Comparison of ENCODE assay signal across 12 cellular contexts in the genomic region with DNA sequence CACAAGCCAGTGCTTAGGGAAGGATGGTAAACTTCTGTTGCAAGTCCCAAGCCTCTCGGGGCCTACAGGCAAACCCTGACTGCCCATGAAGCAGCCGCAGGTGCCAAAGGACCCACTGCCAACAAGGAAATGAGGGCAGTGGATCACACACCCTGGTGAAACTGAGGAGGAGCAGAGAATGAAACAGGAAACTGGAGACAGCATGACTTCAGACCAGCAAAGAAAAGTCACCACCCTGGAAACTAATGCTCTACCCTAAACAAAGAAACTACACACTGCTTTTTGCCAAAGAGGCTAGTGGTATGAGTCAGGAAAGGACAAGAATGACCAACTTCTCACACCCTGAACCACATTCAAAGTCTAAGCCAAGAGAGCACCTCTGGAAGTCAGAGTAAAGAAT.
DNase-seq lines count a peak whose midpoint lies in the region; ATAC-seq and TF ChIP-seq lines count a peak whose summit lies in the region.
"Had no signal": no experiment of that assay in that cellular context is flagged by ENCODE, and none has a peak within 500 bp of the region (broad histone marks: within the 10 kb centered on the region; RNA-seq: fewer than 3 reads in every experiment).

No MANE protein-coding gene starts in this region.

- no peaks in the 10 kb centered on the region for H3K9me3 ChIP-seq in PC-3 (ENCODE audit: low read length)
- H3K9me3 ChIP-seq in gastroesophageal sphincter = no peaks in the 10 kb centered on the region
- no peaks in the 10 kb centered on the region for H3K9me3 ChIP-seq in SJCRH30 (replicated peaks)

- no peak for TF ChIP-seq POLR2A in gastroesophageal sphincter (IDR thresholded peaks at IDR 0.05)

- no peaks in the 10 kb centered on the region for H3F3A ChIP-seq in PC-3 (ENCODE audit: low read length, unreplicated experiment)

- peak; percentile 77 for ATAC-seq in PC-3
- ATAC-seq in gastroesophageal sphincter = peak; percentile 20

- DNase-seq in DMS53 (lab: John Stamatoyannopoulos, UW) (peak; percentile 60), DMS53 treated with DMSO at 0.1 percent for 48 hours (lab: John Stamatoyannopoulos, UW; ENCODE audit: unreplicated experiment) (no peak), PC-3 (peak; percentile 70), type B pancreatic cell (ENCODE audit: extremely low spot score, unreplicated experiment) (no peak), NCI-H128 (lab: John Stamatoyannopoulos, UW; ENCODE audit: unreplicated experiment) (no peak), SJCRH30 (no peak), HuH-7.5 (ENCODE audit: low spot score) (no peak)
- DNase-seq: 8988T; activated CD4-positive, alpha-beta T cell treated with anti-CD3 and anti-CD28 coated beads for 4 hours; NCI-H226; stimulated activated naive CD4-positive, alpha-beta T cell treated with Interleukin-2 at 50 U/mL for 16 hours had no signal

- H3K27me3 ChIP-seq in PC-3 (ENCODE audit: low read length) = no peaks in the 10 kb centered on the region
- H3K27me3 ChIP-seq in gastroesophageal sphincter = peaks cover 7% of the 10 kb centered on the region
- no peaks in the 10 kb centered on the region for H3K27me3 ChIP-seq in SJCRH30

- no peaks in the 10 kb centered on the region for H3K36me3 Mint-ChIP-seq in type B pancreatic cell

- intact Hi-C loops in PC-3 (cut with micrococcal nuclease) = loop anchor here (5.0 kb wide), 1 partner anchor 95 kb away; no protein-coding TSS in a partner anchor

- 70% methylated on average over 2 of the region's 2 CpGs; no CpG with 5 or more reads in 1 of the 2 donors for WGBS in gastroesophageal sphincter (ENCODE audit: low coverage in 1 of 2), 2 donors

- H3K9me2 ChIP-seq in PC-3 (replicated peaks; ENCODE audit: low read length) = no peaks in the 10 kb centered on the region

- H3K4me1 Mint-ChIP-seq in type B pancreatic cell (ENCODE audit: unreplicated experiment) = peaks cover 5% of the 10 kb centered on the region

- H3K27ac Mint-ChIP-seq in type B pancreatic cell = peak overlapping the region; percentile 56

- H3K36me3 ChIP-seq in PC-3 (ENCODE audit: low read depth, low read length) (no peaks in the 10 kb centered on the region), gastroesophageal sphincter (no peaks in the 10 kb centered on the region), SJCRH30 (no peaks in the 10 kb centered on the region)

- no peak overlapping the region for H3K4me3 Mint-ChIP-seq in type B pancreatic cell

- TF ChIP-seq CTCF in PC-3 (conservative IDR thresholded peaks at IDR 0.05; ENCODE audit: low read depth, low read length) (no peak), gastroesophageal sphincter (IDR thresholded peaks at IDR 0.05) (no peak), type B pancreatic cell (conservative IDR thresholded peaks at IDR 0.05) (no peak)

- H3K79me2 ChIP-seq in PC-3 (ENCODE audit: low read length) = peaks cover 10% of the 10 kb centered on the region

- no peak overlapping the region for H2AFZ ChIP-seq in PC-3 (ENCODE audit: low read length)

- POLR2A ChIA-PET in PC-3 (lab: Charles Lee; ENCODE audit: unreplicated experiment) = no interaction called here

- H3K9ac ChIP-seq in PC-3 (ENCODE audit: low read length) = peak overlapping the region; percentile 48; the same call in 1 of the 2 replicates

- no peaks in the 10 kb centered on the region for H3K9me3 Mint-ChIP-seq in type B pancreatic cell

- CTCF ChIA-PET in PC-3 (lab: Charles Lee) = no interaction called here

- H3K4me1 ChIP-seq in PC-3 (ENCODE audit: insufficient read depth, low read length) = peaks cover 38% of the 10 kb centered on the region
- H3K4me1 ChIP-seq in gastroesophageal sphincter = no peaks in the 10 kb centered on the region
- no peaks in the 10 kb centered on the region; the same call in 1 of the 2 replicates for H3K4me1 ChIP-seq in SJCRH30

- H3K27ac ChIP-seq in PC-3 (ENCODE audit: low read length) = peak overlapping the region; percentile 92
- no peak overlapping the region for H3K27ac ChIP-seq in gastroesophageal sphincter
- no peak overlapping the region for H3K27ac ChIP-seq in SJCRH30

- TF ChIP-seq EP300 in gastroesophageal sphincter (IDR thresholded peaks at IDR 0.05) = no peak

- H3K4me3 ChIP-seq in PC-3 (ENCODE audit: low read length) (no peak overlapping the region), gastroesophageal sphincter (no peak overlapping the region), SJCRH30 (no peak overlapping the region)

- peak overlapping the region; percentile 51; the same call in 1 of the 2 replicates for H3K4me2 ChIP-seq in PC-3 (ENCODE audit: low read length)

- BruUV-seq in PC-3 (replicated peaks; lab: Mats Ljungman, UMichigan) = no TSS peak

- H4K20me1 ChIP-seq in PC-3 (ENCODE audit: low read length) = no peaks in the 10 kb centered on the region

- H3K27me3 Mint-ChIP-seq in type B pancreatic cell = no peaks in the 10 kb centered on the region

Comparison
In these comparisons a context has a peak if more than half of its experiments do, and no peak if none do; other contexts are left out.
1. DNase-seq: peak in DMS53 (single experiment) and PC-3 (single experiment); none in DMS53 treated with DMSO at 0.1 percent for 48 hours (single experiment), type B pancreatic cell (single experiment), NCI-H128 (single experiment), SJCRH30 (0 of 2) and HuH-7.5 (single experiment).